19 cellular contexts compared by ENCODE assay signal in genomic region chr3:102163818-102164154, GRCh38.
DNase-seq lines count a peak whose midpoint lies in the region; ATAC-seq and TF ChIP-seq lines count a peak whose summit lies in the region.
"Had no signal": no experiment of that assay in that cellular context is flagged by ENCODE, and none has a peak within 500 bp of the region (broad histone marks: within the 10 kb centered on the region; RNA-seq: fewer than 3 reads in every experiment).

No MANE protein-coding gene starts in this region.

- intact Hi-C loops in left ventricle myocardium inferior (cut with micrococcal nuclease), result no loop called here
- intact Hi-C loops in cardiac septum (cut with DNase I), result no loop called here
- intact Hi-C loops in upper lobe of right lung (cut with DNase I), result no loop called here

- no peak overlapping the region for H3K4me3 Mint-ChIP-seq in nephron
- H3K4me3 Mint-ChIP-seq: CD14-positive monocyte had no signal

- H3K4me1 Mint-ChIP-seq in nephron, result peaks cover 10% of the 10 kb centered on the region
- H3K4me1 Mint-ChIP-seq: CD14-positive monocyte had no signal

- peaks cover 2% of the 10 kb centered on the region for H3K9me3 Mint-ChIP-seq in nephron

- H3K27ac ChIP-seq in left ventricle myocardium inferior (replicated peaks), result peak overlapping the region; percentile 52
- peak overlapping the region; percentile 60 to 64 for H3K27ac ChIP-seq in coronary artery
- no peak overlapping the region for H3K27ac ChIP-seq in upper lobe of right lung
- H3K27ac ChIP-seq: HL-60 had no signal

- H3K4me1 ChIP-seq in left ventricle myocardium inferior (peaks cover 15% of the 10 kb centered on the region), upper lobe of right lung (peaks cover 13% of the 10 kb centered on the region)

- no peak overlapping the region for H3K4me3 ChIP-seq in left ventricle myocardium inferior
- no peak overlapping the region for H3K4me3 ChIP-seq in coronary artery
- H3K4me3 ChIP-seq in upper lobe of right lung, result no peak overlapping the region
- H3K4me3 ChIP-seq: skin epidermis had no signal

- H3K27me3 ChIP-seq in left ventricle myocardium inferior (ENCODE audit: low read depth) (no peaks in the 10 kb centered on the region), upper lobe of right lung (no peaks in the 10 kb centered on the region)

- H3K9me3 ChIP-seq in left ventricle myocardium inferior (replicated peaks) (no peaks in the 10 kb centered on the region), upper lobe of right lung (no peaks in the 10 kb centered on the region)

- no peak for TF ChIP-seq CTCF in left ventricle myocardium inferior (IDR thresholded peaks at IDR 0.05; ENCODE audit: borderline replicate concordance)
- no peak for TF ChIP-seq CTCF in coronary artery (IDR thresholded peaks at IDR 0.05)
- no peak for TF ChIP-seq CTCF in nephron (IDR thresholded peaks at IDR 0.05; ENCODE audit: unreplicated experiment in 3 of 3)
- no peak for TF ChIP-seq CTCF in upper lobe of right lung (IDR thresholded peaks at IDR 0.05)

- H3K27me3 Mint-ChIP-seq in nephron (ENCODE audit: low read depth), result no peaks in the 10 kb centered on the region

- H3K36me3 Mint-ChIP-seq in nephron (ENCODE audit: low read depth), result no peaks in the 10 kb centered on the region
- H3K36me3 Mint-ChIP-seq: CD14-positive monocyte had no signal

- peak overlapping the region; percentile 14 to 78 (median 44) for H3K27ac Mint-ChIP-seq in nephron
- H3K27ac Mint-ChIP-seq: CD14-positive monocyte had no signal

- no peaks in the 10 kb centered on the region for H3K36me3 ChIP-seq in left ventricle myocardium inferior
- H3K36me3 ChIP-seq in upper lobe of right lung, result no peaks in the 10 kb centered on the region

- DNase-seq in left ventricle myocardium inferior (no peak), cardiac septum (ENCODE audit: low spot score) (no peak), coronary artery (ENCODE audit: low spot score) (no peak), upper lobe of right lung (no peak), Ammon's horn (ENCODE audit: low spot score) (no peak), DMS79 (lab: John Stamatoyannopoulos, UW) (no peak)
- DNase-seq: 8988T; activated CD4-positive, alpha-beta T cell treated with anti-CD3 and anti-CD28 coated beads, Interleukin-2, amount 50 U/mL, for 4 hours; activated naive CD4-positive, alpha-beta T cell treated with anti-CD3 and anti-CD28 coated beads, Interleukin-2, amount 50 U/mL, for 16 hours; activated T-cell treated with anti-CD3 and anti-CD28 coated beads, Interleukin-2, amount 50 U/mL, for 1 hour; GOT3; KG1; kidney; NCI-H1048 had no signal

- ATAC-seq in upper lobe of right lung (peak; percentile 45), GM19397 (IDR thresholded peaks at IDR 0.05; ENCODE audit: unreplicated experiment) (no peak)
